6 cellular contexts compared by ENCODE assay signal in the genomic region with DNA sequence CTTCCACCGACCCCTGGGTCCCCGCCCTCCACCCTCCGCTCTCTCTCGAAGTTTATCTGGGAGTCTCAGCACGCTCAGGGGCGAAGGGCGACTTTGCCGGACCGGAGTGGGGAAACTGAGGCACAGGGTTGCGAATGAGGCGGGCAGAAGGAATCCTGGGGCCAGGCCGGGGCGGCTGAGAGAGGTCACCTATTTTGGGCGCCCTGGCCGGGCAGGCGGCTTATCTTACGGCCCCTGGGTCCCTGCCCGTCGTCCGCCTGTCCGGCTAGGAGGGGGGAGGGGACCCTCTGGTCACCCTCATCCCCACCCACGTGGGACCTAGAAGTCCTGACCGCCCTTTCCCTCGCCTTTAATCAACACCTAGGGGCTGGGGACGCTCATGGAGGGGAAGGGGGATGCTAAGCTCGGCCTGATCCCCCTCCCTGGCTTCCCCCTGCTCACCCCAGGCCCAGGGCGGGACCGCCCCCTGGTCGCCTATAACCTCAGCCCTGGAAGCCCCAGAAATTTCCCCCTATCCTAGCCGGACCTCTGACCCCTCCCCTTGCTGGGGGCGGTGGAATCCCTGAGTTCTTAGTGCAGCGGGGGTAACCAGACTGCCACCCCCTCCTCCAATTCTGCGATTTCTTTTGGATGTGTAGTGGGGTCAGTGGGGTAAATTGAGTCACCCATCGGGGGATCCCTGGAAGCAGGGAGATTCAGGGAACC. TPM values are rescaled to one million over a fixed set of nuclear protein-coding genes. Genes with fewer than 3 reads are reported as not detected.
A peak's percentile ranks its signal among the peaks of the same experiment; 100 is the strongest.
DNase-seq lines count a peak whose midpoint lies in the region; ATAC-seq and TF ChIP-seq lines count a peak whose summit lies in the region.

No MANE protein-coding gene starts in this region.

- TF ChIP-seq CTCF in mammary epithelial cell (conservative IDR thresholded peaks at IDR 0.05 in 1 of 2, IDR thresholded peaks at IDR 0.05 in 1 of 2; ENCODE audit: extremely low read depth in 1 of 2, insufficient read depth in 1 of 2, low read depth in 1 of 2, low read length in 2 of 2) (no peak), neural progenitor cell (IDR thresholded peaks at IDR 0.05) (no peak)

- TSS peak; percentile 27 for BruUV-seq in mammary epithelial cell (replicated peaks; lab: Mats Ljungman, UMichigan)

- H3K36me3 ChIP-seq in mammary epithelial cell (ENCODE audit: insufficient read depth, low read length) (peaks cover 2% of the 10 kb centered on the region), neural progenitor cell (no peaks in the 10 kb centered on the region)

- H3K79me2 ChIP-seq in mammary epithelial cell (ENCODE audit: insufficient read depth, low read length) (peaks cover 50% of the 10 kb centered on the region), neural progenitor cell (ENCODE audit: low read depth) (peaks cover 33% of the 10 kb centered on the region)

- H3K27me3 ChIP-seq in mammary epithelial cell (ENCODE audit: insufficient read depth, low read length) (no peaks in the 10 kb centered on the region), neural progenitor cell (no peaks in the 10 kb centered on the region)

- dilution Hi-C loops in mammary epithelial cell (cut with HindIII; ENCODE audit: low sequenced_read_pairs): no loop called here

- no peaks in the 10 kb centered on the region for H3K9me3 Mint-ChIP-seq in neural progenitor cell

- H3K4me1 Mint-ChIP-seq in neural progenitor cell: peaks cover 58% of the 10 kb centered on the region

- peaks cover 6% of the 10 kb centered on the region for H3K27me3 Mint-ChIP-seq in neural progenitor cell (ENCODE audit: insufficient read depth, low read depth)

- H3K4me1 ChIP-seq in mammary epithelial cell (ENCODE audit: insufficient read depth, low read length) (peaks cover 45% of the 10 kb centered on the region), neural progenitor cell (peaks cover 53% of the 10 kb centered on the region)

- CTCF ChIA-PET in mammary epithelial cell (lab: Charles Lee; ENCODE audit: low non-redundant PET): no interaction called here

- ATAC-seq in GM18517 (IDR thresholded peaks at IDR 0.05; ENCODE audit: unreplicated experiment) (no peak), GM21423 (IDR thresholded peaks at IDR 0.05; ENCODE audit: unreplicated experiment) (no peak)

- H3K4me3 Mint-ChIP-seq in neural progenitor cell: peak overlapping the region; percentile 89

- WGBS in mammary epithelial cell (ENCODE audit: low coverage, missing lambda C conversion rate): 3% methylated on average over 15 of the region's 34 CpGs

- no peak overlapping the region for H3K27ac Mint-ChIP-seq in neural progenitor cell

- peak overlapping the region; percentile 92 for H3K4me2 ChIP-seq in mammary epithelial cell (ENCODE audit: insufficient read depth, low read depth, low read length)
- peak overlapping the region; percentile 81 for H3K4me2 ChIP-seq in neural progenitor cell

- H3K9ac ChIP-seq in mammary epithelial cell (ENCODE audit: insufficient read depth, low read length) (peak overlapping the region; percentile 83), neural progenitor cell (no peak overlapping the region)

- DNase-seq in activated CD4-positive, CD25-positive, alpha-beta regulatory T cell treated with anti-CD3 and anti-CD28 coated beads, Interleukin-2, amount 50 U/mL, for 72 hours: peak; percentile 52
- no peak for DNase-seq in activated CD4-positive, CD25-positive, alpha-beta regulatory T cell (lab: John Stamatoyannopoulos, UW)
- DNase-seq in mammary epithelial cell (peak; percentile 23), neural progenitor cell (ENCODE audit: low spot score) (peak; percentile 74)

- H2AFZ ChIP-seq in mammary epithelial cell (ENCODE audit: low read depth, low read length): peak overlapping the region; percentile 59
- peak overlapping the region; percentile 13 for H2AFZ ChIP-seq in neural progenitor cell (replicated peaks)

- in situ Hi-C loops in mammary epithelial cell (cut with MboI; ENCODE audit: low sequenced_read_pairs in 2 of 2): loop anchor here in 1 of 2 donors (10.0 kb wide), 1 partner anchor 225 kb away; no protein-coding TSS in a partner anchor

- peak overlapping the region; percentile 87 to 95 (median 92) for H3K4me3 ChIP-seq in mammary epithelial cell (replicated peaks in 1 of 3; ENCODE audit: insufficient read depth in 1 of 3, low read depth in 2 of 3, low read length in 3 of 3)
- peak overlapping the region; percentile 80 for H3K4me3 ChIP-seq in neural progenitor cell

- H4K20me1 ChIP-seq in mammary epithelial cell (ENCODE audit: insufficient read depth, low read length) (no peaks in the 10 kb centered on the region), neural progenitor cell (ENCODE audit: low read depth) (no peaks in the 10 kb centered on the region)

- peaks cover 68% of the 10 kb centered on the region for H3F3A ChIP-seq in neural progenitor cell (ENCODE audit: low read depth)

- peak overlapping the region; percentile 75 for H3K27ac ChIP-seq in mammary epithelial cell (ENCODE audit: insufficient read depth, low read depth, low read length)
- H3K27ac ChIP-seq in neural progenitor cell: no peak overlapping the region

- H3K9me3 ChIP-seq in mammary epithelial cell (replicated peaks; ENCODE audit: insufficient read depth, low read length) (no peaks in the 10 kb centered on the region), neural progenitor cell (ENCODE audit: low read depth) (no peaks in the 10 kb centered on the region)

- intact Hi-C loops in mammary epithelial cell (cut with micrococcal nuclease): loop anchor here (5.0 to 10.0 kb wide), 3 partner anchors 178 to 315 kb away; a partner anchor contains a TSS

- peaks cover 4% of the 10 kb centered on the region for H3K36me3 Mint-ChIP-seq in neural progenitor cell

RNA-seq across cellular contexts. Expression of a gene that starts 0.6 kb away (rescaled TPM):
- total RNA-seq in mammary epithelial cell: 10 to 100 TPM; 45.0 to 73.3 TPM
- 46.8 TPM for polyA plus RNA-seq in mammary epithelial cell
- polyA minus RNA-seq in mammary epithelial cell: 28.9 TPM
- 53.0 and 57.2 TPM in 2 replicates for total RNA-seq in neural progenitor cell (ENCODE audit: low replicate concordance)

RNA-seq across cellular contexts. Expression of a gene that starts 2.7 kb away (rescaled TPM):
- total RNA-seq in mammary epithelial cell: 10 to 100 TPM; 50.2 to 95.9 TPM
- 75.9 TPM for polyA plus RNA-seq in mammary epithelial cell
- 230 TPM for polyA minus RNA-seq in mammary epithelial cell
- 38.3 and 55.3 TPM in 2 replicates for total RNA-seq in neural progenitor cell (ENCODE audit: low replicate concordance)

RNA-seq across cellular contexts. Expression of a gene that starts 19.6 kb away (rescaled TPM):
- total RNA-seq in mammary epithelial cell (100 to 1,000 TPM in 1 of 2 donors, 10 to 100 TPM in 1; 20.5 to 122 TPM), neural progenitor cell (ENCODE audit: low replicate concordance) (0.25 and 1.5 TPM in 2 replicates)
- polyA plus RNA-seq in mammary epithelial cell: 142 TPM
- 403 TPM for polyA minus RNA-seq in mammary epithelial cell

RNA-seq across cellular contexts. Expression of a gene that starts 27.2 kb away (rescaled TPM):
- total RNA-seq in mammary epithelial cell (10 to 100 TPM; 59.0 to 95.1 TPM), neural progenitor cell (ENCODE audit: low replicate concordance) (0.65 and 1.5 TPM in 2 replicates)
- 31.9 TPM for polyA plus RNA-seq in mammary epithelial cell
- 31.9 TPM for polyA minus RNA-seq in mammary epithelial cell

RNA-seq across cellular contexts. Expression of a gene that starts 32.5 kb away (rescaled TPM):
- total RNA-seq in mammary epithelial cell (under 1 TPM; 0.17 to 0.96 TPM), neural progenitor cell (ENCODE audit: low replicate concordance) (0.15 TPM in 1 of 2 replicates, not detected in the other)
- polyA plus RNA-seq in mammary epithelial cell: not detected
- polyA minus RNA-seq in mammary epithelial cell: not detected

Comparison
In these comparisons a context has a peak if more than half of its experiments do, and no peak if none do; other contexts are left out.
1. DNase-seq: peak in activated CD4-positive, CD25-positive, alpha-beta regulatory T cell treated with anti-CD3 and anti-CD28 coated beads, Interleukin-2, amount 50 U/mL, for 72 hours (single experiment), mammary epithelial cell (single experiment) and neural progenitor cell (single experiment); none in activated CD4-positive, CD25-positive, alpha-beta regulatory T cell (0 of 4).